2 cellular contexts compared by ENCODE assay signal in genomic region chr22:40054486-40054885, GRCh38.
A peak's percentile ranks its signal among the peaks of the same experiment; 100 is the strongest.
TF ChIP-seq lines count a peak whose summit lies in the region.

No MANE protein-coding gene starts in this region.

TF ChIP-seq in HepG2, 621 proteins besides CTCF, POLR2A, EP300 and RAD21:
- TF ChIP-seq MIXL1 (CRISPR knock-in tag; IDR thresholded peaks at IDR 0.05): no peak
- TF ChIP-seq HBP1 (CRISPR knock-in tag; IDR thresholded peaks at IDR 0.05; ENCODE audit: low read depth): no peak
- peak; percentile 75; the same call in 1 of the 2 replicates for TF ChIP-seq ZKSCAN1 (IDR thresholded peaks at IDR 0.05; ENCODE audit: low read length)

TF ChIP-seq in K562, 482 proteins besides CTCF, POLR2A, EP300 and RAD21:
- TF ChIP-seq ZKSCAN1 (IDR thresholded peaks at IDR 0.05; ENCODE audit: low read depth, low read length) (peak; percentile 92), ADNP (tag; IDR thresholded peaks at IDR 0.05) (0 out of 2 replicates have a peak, but pooled peaks have one; percentile 0), JUN (IDR thresholded peaks at IDR 0.05; ENCODE audit: borderline replicate concordance, low read depth, low read length) (no peak), JUN (CRISPR knock-in tag; IDR thresholded peaks at IDR 0.05; ENCODE audit: borderline replicate concordance) (no peak), ILF3 (IDR thresholded peaks at IDR 0.05; ENCODE audit: borderline replicate concordance) (no peak), CHD2 (IDR thresholded peaks at IDR 0.05; ENCODE audit: low read depth, low read length) (no peak)
TF ChIP-seq in K562: peak in this region for 2.
